Comparison of ENCODE assay signal across 25 cellular contexts in genomic region chr17:75116681-75117080, GRCh38.
"Had no signal": no experiment of that assay in that cellular context is flagged by ENCODE, and none has a peak within 500 bp of the region (broad histone marks: within the 10 kb centered on the region; RNA-seq: fewer than 3 reads in every experiment).

No MANE protein-coding gene starts in this region.

- H3K27ac ChIP-seq: body of pancreas, lower lobe of right lung, spleen had no signal

- H3K4me3 ChIP-seq: body of pancreas, lower lobe of right lung, mucosa of descending colon, spleen, transverse colon had no signal

- H3K4me3 Mint-ChIP-seq: activated CD4-positive, alpha-beta T cell treated with anti-CD3 and anti-CD28 coated beads for 36 hours; activated naive CD8-positive, alpha-beta T cell; natural killer cell treated with Interleukin-12 subunit alpha and Interleukin-12 subunit beta and Interleukin-15 and Interleukin-18, amount 100 ng/mL, for 72 hours; T-helper 2 cell treated with Interferon-gamma antibody and Interleukin-4, amounts not matched to agents 5 μg/mL and 100 μg/mL, for 36 hours had no signal

- ATAC-seq: activated CD4-positive, alpha-beta T cell treated with anti-CD3 and anti-CD28 coated beads for 36 hours; body of pancreas; lower lobe of right lung; mucosa of descending colon; natural killer cell treated with Interleukin-12 subunit alpha and Interleukin-12 subunit beta and Interleukin-15 and Interleukin-18, amount 100 ng/mL, for 72 hours had no signal

- H3K36me3 Mint-ChIP-seq: natural killer cell treated with Interleukin-12 subunit alpha and Interleukin-12 subunit beta and Interleukin-15 and Interleukin-18, amount 100 ng/mL, for 72 hours had no signal

- H3K9me3 Mint-ChIP-seq: immature natural killer cell; natural killer cell treated with Interleukin-12 subunit alpha and Interleukin-12 subunit beta and Interleukin-15 and Interleukin-18, amount 100 ng/mL, for 72 hours; T-helper 2 cell treated with Interferon-gamma antibody and Interleukin-4, amounts not matched to agents 5 μg/mL and 100 μg/mL, for 36 hours had no signal

- H3K9me3 ChIP-seq: body of pancreas, lower lobe of right lung, mucosa of descending colon, spleen, transverse colon had no signal

- DNase-seq: activated CD4-positive, alpha-beta T cell treated with anti-CD3 and anti-CD28 coated beads for 36 hours; activated CD4-positive, alpha-beta T cell treated with anti-CD3 and anti-CD28 coated beads, Interleukin-2, amount 50 U/mL, for 4 hours; activated CD4-positive, CD25-positive, alpha-beta regulatory T cell; activated CD8-positive, alpha-beta memory T cell treated with anti-CD3 and anti-CD28 coated beads for 24 hours; activated effector memory CD4-positive, alpha-beta T cell treated with Interleukin-2 at 50 U/mL for 16 hours; activated naive CD4-positive, alpha-beta T cell treated with Interleukin-2 at 50 U/mL for 16 hours; anterior cingulate cortex; body of pancreas; dermis blood vessel endothelial cell; effector CD8-positive, alpha-beta T cell; erythroblast; foreskin fibroblast; head of caudate nucleus; hypothalamus; immature natural killer cell; kidney; lower lobe of right lung; mucosa of descending colon; spleen; stimulated activated naive CD4-positive, alpha-beta T cell; T-helper 1 cell; transverse colon had no signal

- H3K27me3 ChIP-seq: body of pancreas, spleen, transverse colon had no signal

- H3K36me3 ChIP-seq: transverse colon had no signal

- H3K27me3 Mint-ChIP-seq: activated CD4-positive, alpha-beta T cell treated with anti-CD3 and anti-CD28 coated beads for 36 hours; activated naive CD8-positive, alpha-beta T cell; natural killer cell treated with Interleukin-12 subunit alpha and Interleukin-12 subunit beta and Interleukin-15 and Interleukin-18, amount 100 ng/mL, for 72 hours had no signal

- H3K27ac Mint-ChIP-seq: activated CD4-positive, alpha-beta T cell treated with anti-CD3 and anti-CD28 coated beads for 36 hours; activated naive CD8-positive, alpha-beta T cell had no signal
